1 cellular context compared by ENCODE assay signal in the genomic region with DNA sequence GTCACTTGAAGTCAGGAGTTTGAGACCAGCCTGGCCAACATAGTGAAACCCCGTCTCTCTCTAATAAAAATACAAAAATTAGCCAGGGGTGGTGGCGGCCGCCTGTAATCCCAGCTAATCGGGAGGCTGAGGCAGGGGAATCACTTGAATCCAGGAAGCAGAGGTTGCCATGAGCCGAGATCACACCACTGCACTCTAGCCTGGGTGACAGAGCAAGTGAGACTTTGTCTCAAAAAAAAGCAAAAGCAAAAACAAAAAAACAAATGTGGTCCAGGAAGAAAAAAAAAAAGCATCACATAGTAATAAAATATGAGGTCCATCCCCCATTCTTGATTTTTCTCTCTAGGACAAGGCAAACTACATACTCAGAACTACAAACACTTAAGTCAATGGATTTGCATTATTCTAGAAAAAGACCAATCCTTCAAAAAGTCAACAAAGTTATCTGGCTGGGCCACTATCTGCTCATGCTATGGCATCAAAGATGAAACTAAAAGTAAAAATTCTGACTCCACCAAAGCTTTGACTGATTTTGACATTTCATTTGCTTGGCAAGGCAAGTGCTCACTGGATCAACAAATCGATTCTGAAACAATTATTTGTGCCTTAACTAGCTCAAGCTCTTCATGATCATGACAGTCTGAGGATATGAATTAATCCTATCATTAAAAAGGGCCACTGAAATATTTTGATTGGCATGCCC.
TF ChIP-seq lines count a peak whose summit lies in the region.

No MANE protein-coding gene starts in this region.

TF ChIP-seq in WTC11, 78 proteins besides CTCF, POLR2A, EP300 and RAD21 (continued from another document):
- TF ChIP-seq, protein P1, sequence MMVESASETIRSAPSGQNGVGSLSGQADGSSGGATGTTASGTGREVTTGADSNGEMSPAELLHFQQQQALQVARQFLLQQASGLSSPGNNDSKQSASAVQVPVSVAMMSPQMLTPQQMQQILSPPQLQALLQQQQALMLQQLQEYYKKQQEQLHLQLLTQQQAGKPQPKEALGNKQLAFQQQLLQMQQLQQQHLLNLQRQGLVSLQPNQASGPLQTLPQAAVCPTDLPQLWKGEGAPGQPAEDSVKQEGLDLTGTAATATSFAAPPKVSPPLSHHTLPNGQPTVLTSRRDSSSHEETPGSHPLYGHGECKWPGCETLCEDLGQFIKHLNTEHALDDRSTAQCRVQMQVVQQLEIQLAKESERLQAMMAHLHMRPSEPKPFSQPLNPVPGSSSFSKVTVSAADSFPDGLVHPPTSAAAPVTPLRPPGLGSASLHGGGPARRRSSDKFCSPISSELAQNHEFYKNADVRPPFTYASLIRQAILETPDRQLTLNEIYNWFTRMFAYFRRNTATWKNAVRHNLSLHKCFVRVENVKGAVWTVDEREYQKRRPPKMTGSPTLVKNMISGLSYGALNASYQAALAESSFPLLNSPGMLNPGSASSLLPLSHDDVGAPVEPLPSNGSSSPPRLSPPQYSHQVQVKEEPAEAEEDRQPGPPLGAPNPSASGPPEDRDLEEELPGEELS (CRISPR knock-in tag; IDR thresholded peaks at IDR 0.05) = no peak
- TF ChIP-seq, protein P2, sequence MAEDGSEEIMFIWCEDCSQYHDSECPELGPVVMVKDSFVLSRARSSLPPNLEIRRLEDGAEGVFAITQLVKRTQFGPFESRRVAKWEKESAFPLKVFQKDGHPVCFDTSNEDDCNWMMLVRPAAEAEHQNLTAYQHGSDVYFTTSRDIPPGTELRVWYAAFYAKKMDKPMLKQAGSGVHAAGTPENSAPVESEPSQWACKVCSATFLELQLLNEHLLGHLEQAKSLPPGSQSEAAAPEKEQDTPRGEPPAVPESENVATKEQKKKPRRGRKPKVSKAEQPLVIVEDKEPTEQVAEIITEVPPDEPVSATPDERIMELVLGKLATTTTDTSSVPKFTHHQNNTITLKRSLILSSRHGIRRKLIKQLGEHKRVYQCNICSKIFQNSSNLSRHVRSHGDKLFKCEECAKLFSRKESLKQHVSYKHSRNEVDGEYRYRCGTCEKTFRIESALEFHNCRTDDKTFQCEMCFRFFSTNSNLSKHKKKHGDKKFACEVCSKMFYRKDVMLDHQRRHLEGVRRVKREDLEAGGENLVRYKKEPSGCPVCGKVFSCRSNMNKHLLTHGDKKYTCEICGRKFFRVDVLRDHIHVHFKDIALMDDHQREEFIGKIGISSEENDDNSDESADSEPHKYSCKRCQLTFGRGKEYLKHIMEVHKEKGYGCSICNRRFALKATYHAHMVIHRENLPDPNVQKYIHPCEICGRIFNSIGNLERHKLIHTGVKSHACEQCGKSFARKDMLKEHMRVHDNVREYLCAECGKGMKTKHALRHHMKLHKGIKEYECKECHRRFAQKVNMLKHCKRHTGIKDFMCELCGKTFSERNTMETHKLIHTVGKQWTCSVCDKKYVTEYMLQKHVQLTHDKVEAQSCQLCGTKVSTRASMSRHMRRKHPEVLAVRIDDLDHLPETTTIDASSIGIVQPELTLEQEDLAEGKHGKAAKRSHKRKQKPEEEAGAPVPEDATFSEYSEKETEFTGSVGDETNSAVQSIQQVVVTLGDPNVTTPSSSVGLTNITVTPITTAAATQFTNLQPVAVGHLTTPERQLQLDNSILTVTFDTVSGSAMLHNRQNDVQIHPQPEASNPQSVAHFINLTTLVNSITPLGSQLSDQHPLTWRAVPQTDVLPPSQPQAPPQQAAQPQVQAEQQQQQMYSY (CRISPR knock-in tag; IDR thresholded peaks at IDR 0.05) = no peak
- TF ChIP-seq, protein P3, sequence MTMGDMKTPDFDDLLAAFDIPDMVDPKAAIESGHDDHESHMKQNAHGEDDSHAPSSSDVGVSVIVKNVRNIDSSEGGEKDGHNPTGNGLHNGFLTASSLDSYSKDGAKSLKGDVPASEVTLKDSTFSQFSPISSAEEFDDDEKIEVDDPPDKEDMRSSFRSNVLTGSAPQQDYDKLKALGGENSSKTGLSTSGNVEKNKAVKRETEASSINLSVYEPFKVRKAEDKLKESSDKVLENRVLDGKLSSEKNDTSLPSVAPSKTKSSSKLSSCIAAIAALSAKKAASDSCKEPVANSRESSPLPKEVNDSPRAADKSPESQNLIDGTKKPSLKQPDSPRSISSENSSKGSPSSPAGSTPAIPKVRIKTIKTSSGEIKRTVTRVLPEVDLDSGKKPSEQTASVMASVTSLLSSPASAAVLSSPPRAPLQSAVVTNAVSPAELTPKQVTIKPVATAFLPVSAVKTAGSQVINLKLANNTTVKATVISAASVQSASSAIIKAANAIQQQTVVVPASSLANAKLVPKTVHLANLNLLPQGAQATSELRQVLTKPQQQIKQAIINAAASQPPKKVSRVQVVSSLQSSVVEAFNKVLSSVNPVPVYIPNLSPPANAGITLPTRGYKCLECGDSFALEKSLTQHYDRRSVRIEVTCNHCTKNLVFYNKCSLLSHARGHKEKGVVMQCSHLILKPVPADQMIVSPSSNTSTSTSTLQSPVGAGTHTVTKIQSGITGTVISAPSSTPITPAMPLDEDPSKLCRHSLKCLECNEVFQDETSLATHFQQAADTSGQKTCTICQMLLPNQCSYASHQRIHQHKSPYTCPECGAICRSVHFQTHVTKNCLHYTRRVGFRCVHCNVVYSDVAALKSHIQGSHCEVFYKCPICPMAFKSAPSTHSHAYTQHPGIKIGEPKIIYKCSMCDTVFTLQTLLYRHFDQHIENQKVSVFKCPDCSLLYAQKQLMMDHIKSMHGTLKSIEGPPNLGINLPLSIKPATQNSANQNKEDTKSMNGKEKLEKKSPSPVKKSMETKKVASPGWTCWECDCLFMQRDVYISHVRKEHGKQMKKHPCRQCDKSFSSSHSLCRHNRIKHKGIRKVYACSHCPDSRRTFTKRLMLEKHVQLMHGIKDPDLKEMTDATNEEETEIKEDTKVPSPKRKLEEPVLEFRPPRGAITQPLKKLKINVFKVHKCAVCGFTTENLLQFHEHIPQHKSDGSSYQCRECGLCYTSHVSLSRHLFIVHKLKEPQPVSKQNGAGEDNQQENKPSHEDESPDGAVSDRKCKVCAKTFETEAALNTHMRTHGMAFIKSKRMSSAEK (CRISPR knock-in tag; IDR thresholded peaks at IDR 0.05; ENCODE audit: borderline replicate concordance) = no peak
